Comparison of ENCODE assay signal across 8 cellular contexts in the genomic region with DNA sequence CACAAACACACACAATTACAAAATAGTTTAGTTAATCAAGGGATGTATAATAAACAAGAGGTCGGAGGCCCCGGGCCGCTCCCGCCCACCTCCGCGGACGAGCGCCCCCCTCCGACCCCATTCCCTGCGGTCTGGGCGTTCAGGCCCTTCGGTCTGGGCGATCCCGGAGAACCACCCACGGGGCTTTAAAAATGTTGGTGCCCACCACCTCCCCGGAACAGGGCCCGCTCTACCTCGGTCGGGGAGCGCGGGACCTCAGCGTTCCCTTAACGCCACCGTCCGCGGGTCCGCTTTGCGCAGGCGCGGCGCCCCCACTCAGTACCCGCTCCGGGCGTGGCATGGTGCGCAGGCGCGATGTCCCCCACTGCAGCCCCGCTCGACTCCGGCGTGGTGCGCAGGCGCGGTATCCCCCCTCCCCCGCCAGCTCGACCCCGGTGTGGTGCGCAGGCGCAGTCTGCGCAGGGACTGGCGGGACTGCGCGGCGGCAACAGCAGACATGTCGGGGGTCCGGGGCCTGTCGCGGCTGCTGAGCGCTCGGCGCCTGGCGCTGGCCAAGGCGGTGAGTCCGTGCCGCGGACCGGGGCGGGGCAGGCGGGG. TPM values are rescaled to one million over a fixed set of nuclear protein-coding genes. Genes with fewer than 3 reads are reported as not detected.
DNase-seq lines count a peak whose midpoint lies in the region; ATAC-seq and TF ChIP-seq lines count a peak whose summit lies in the region.

A gene with protein sequence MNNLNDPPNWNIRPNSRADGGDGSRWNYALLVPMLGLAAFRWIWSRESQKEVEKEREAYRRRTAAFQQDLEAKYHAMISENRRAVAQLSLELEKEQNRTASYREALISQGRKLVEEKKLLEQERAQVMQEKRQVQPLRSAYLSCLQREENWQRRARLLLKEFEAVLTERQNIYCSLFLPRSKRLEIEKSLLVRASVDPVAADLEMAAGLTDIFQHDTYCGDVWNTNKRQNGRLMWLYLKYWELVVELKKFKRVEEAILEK (minus strand): TSS at position 294 of the 597 bp plus-strand sequence. CDS start 1,304 bp downstream, outside the sequence.
A gene (plus strand): TSS at position 461 of the 597 bp plus-strand sequence. CDS start 36 bp downstream, at position 497.

- H3K9ac ChIP-seq in mucosa of rectum (ENCODE audit: low read depth in 1 of 2, low read length in 2 of 2) = peak within 1 kb of the TSS; percentile 72 to 95

- peaks cover 4% of the 10 kb centered on the region in 2 donors for H3K36me3 ChIP-seq in mucosa of rectum (ENCODE audit: control insufficient read depth in 2 of 2, insufficient read depth in 2 of 2, low read length in 2 of 2)

- no peaks in the 10 kb centered on the region for H3K9me3 ChIP-seq in mucosa of rectum (ENCODE audit: control insufficient read depth in 2 of 2, low read length in 2 of 2)

- H3K4me3 ChIP-seq in Jurkat, Clone E6-1 (ENCODE audit: low read length) = peak within 1 kb of the TSS; percentile 81
- peak within 1 kb of the TSS; percentile 78 to 87 for H3K4me3 ChIP-seq in mucosa of rectum (ENCODE audit: low read length in 2 of 2)

- TF ChIP-seq POLR2A in erythroblast (IDR thresholded peaks at IDR 0.05; ENCODE audit: low read length) = peak; percentile 68

- DNase-seq in DMS53 treated with DMSO at 0.1 percent for 48 hours (lab: John Stamatoyannopoulos, UW; ENCODE audit: unreplicated experiment) = peak; percentile 90
- peak; percentile 85 for DNase-seq in Jurkat, Clone E6-1 (ENCODE audit: low read depth, low spot score)
- DNase-seq in OCI-M1 (lab: John Stamatoyannopoulos, UW) = peak; percentile 97
- DNase-seq in activated T-cell treated with anti-CD3 and anti-CD28 coated beads for 48 hours (ENCODE audit: low read depth) = peak; percentile 99
- DNase-seq in erythroblast (lab: John Stamatoyannopoulos, UW) = peak; percentile 94 to 97
- peak; percentile 97 for DNase-seq in stimulated activated CD8-positive, alpha-beta memory T cell treated with anti-CD3 and anti-CD28 coated beads, Interleukin-4, amount 100 ng/mL, for 24 hours (ENCODE audit: low read depth)

- no peaks in the 10 kb centered on the region for H3K27me3 ChIP-seq in mucosa of rectum (ENCODE audit: control insufficient read depth in 2 of 2, insufficient read depth in 2 of 2, low read length in 2 of 2)

- H3K27ac ChIP-seq in mucosa of rectum (ENCODE audit: low read depth in 2 of 2, low read length in 2 of 2) = peak within 1 kb of the TSS; percentile 84 to 87

- peaks cover 7 to 8% of the 10 kb centered on the region in 2 donors for H3K4me1 ChIP-seq in mucosa of rectum (ENCODE audit: control insufficient read depth in 2 of 2, insufficient read depth in 2 of 2, low read length in 2 of 2)

- ATAC-seq in GM21619 (IDR thresholded peaks at IDR 0.05; ENCODE audit: unreplicated experiment) = peak; percentile 56

RNA-seq across cellular contexts. Expression of the first gene that starts in this region (rescaled TPM):
- 11.0 TPM for polyA plus RNA-seq in Jurkat, Clone E6-1 (2012; ENCODE audit: insufficient read depth, insufficient read length)

RNA-seq across cellular contexts. Expression of the second gene that starts in this region (rescaled TPM):
- polyA plus RNA-seq in Jurkat, Clone E6-1 (2012; ENCODE audit: insufficient read depth, insufficient read length) = 337 TPM

Comparison
In these comparisons a context has a peak if more than half of its experiments do, and no peak if none do; other contexts are left out.
1. Peak in every context shown above with its lines: DNase-seq, ATAC-seq, H3K4me3 ChIP-seq and H3K27ac ChIP-seq.